Comparison of ENCODE assay signal across 30 cellular contexts in the genomic region with DNA sequence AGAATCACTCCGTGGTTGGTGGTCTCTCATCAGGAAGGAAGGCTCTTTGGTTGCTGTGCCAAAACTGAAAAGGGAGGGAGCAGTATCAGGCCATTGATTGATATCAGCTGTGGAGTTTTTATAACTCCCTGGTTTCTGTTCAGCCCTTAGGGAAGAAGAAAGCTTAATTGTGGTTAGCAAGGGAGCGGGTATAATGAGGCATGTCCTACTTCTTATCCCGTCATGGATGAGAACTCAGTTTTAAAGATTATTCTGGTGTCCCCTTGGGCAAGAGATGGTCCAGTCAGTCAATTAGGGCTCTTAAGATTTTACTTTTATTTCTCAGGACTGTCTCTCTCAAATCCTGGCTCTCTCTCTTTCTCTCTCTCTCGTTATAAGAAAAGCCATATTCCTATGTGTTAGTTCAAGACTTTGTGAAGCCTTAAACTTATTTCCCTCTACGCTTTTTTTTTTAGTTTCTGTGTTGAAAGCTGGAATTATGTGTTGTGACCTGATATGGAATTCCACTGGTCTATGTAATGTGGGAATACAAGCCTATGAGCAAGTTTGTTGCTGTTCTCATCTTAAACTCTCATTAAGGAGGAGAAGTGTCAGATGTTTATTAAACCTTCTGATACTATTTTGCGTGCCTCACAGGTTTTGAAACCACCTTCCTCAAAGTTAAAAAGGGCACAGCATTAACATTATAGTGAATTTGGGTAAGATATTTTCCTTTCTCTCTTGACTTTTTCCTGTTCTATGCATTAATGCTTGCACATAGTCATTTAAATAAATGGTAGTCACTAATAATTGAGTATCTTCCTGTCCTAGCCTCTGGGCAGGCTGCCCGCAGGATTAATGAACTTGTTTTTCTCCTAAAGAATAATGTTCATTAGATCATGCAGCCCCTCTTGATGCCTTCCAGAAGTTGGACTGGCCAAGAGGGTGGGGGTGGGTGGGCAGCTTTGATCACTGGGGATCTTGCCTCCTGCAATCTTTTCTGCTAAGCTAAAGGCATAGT.
DNase-seq lines count a peak whose midpoint lies in the region; ATAC-seq, FAIRE-seq and TF ChIP-seq lines count a peak whose summit lies in the region.
"Had no signal": no experiment of that assay in that cellular context is flagged by ENCODE, and none has a peak within 500 bp of the region (broad histone marks: within the 10 kb centered on the region; RNA-seq: fewer than 3 reads in every experiment).

No MANE protein-coding gene starts in this region.

- no peaks in the 10 kb centered on the region for H3K27me3 ChIP-seq in GM23248 (replicated peaks; ENCODE audit: insufficient read depth)
- no peaks in the 10 kb centered on the region for H3K27me3 ChIP-seq in astrocyte (ENCODE audit: insufficient read depth, low read length)
- no peaks in the 10 kb centered on the region for H3K27me3 ChIP-seq in neuronal stem cell (ENCODE audit: control insufficient read depth in 3 of 3, insufficient read depth in 3 of 3, low read depth in 1 of 3, low read length in 3 of 3)
- H3K27me3 ChIP-seq: body of pancreas, pancreas, right atrium auricular region, transverse colon had no signal

- H2AFZ ChIP-seq in GM23248 (peak overlapping the region; percentile 33; the same call in 1 of the 2 replicates), astrocyte (ENCODE audit: low read depth, low read length) (no peak overlapping the region), neuronal stem cell (ENCODE audit: low read length) (peak overlapping the region; percentile 32)

- H3F3A ChIP-seq in GM23248 (ENCODE audit: insufficient read depth), result no peaks in the 10 kb centered on the region

- no peak overlapping the region for H3K9ac ChIP-seq in GM23248
- H3K9ac ChIP-seq in astrocyte (ENCODE audit: low read length), result no peak overlapping the region
- no peak overlapping the region for H3K9ac ChIP-seq in neuronal stem cell (ENCODE audit: low read depth, low read length, poor library complexity)

- no peak overlapping the region for H2BK15ac ChIP-seq in neuronal stem cell (ENCODE audit: low read length)

- intact Hi-C loops in natural killer cell (cut with micrococcal nuclease), result no loop called here

- H3K79me2 ChIP-seq in GM23248 (ENCODE audit: insufficient read depth), result no peaks in the 10 kb centered on the region
- no peaks in the 10 kb centered on the region for H3K79me2 ChIP-seq in astrocyte (ENCODE audit: insufficient read depth, low read length)

- H3K27me3 Mint-ChIP-seq in astrocyte (ENCODE audit: low read depth, unreplicated experiment), result no peaks in the 10 kb centered on the region
- H3K27me3 Mint-ChIP-seq in natural killer cell (ENCODE audit: low read depth in 2 of 2), result no peaks in the 10 kb centered on the region
- H3K27me3 Mint-ChIP-seq: activated CD4-positive, alpha-beta T cell treated with anti-CD3 and anti-CD28 coated beads, Interleukin-2, amount 10 ng/mL, durations not matched to agents 24 days and 14 days had no signal

- peaks cover 2% of the 10 kb centered on the region for H3K9me3 Mint-ChIP-seq in astrocyte (ENCODE audit: unreplicated experiment)
- H3K9me3 Mint-ChIP-seq in natural killer cell, result peaks cover 0 to 2% of the 10 kb centered on the region in 2 donors

- 36 to 38% methylated on average over 7 of the region's 7 CpGs for WGBS in GM23248 (ENCODE audit: low coverage in 1 of 2, low lambda C conversion rate in 2 of 2, missing lambda C conversion rate in 2 of 2), 2 experiments
- no CpG with 5 or more reads among the region's 7 CpGs for whole genome bisulfite sequencing in neuronal stem cell (ENCODE audit: extremely low coverage in 2 of 2, insufficient read length in 2 of 2, insufficient replicate concordance in 1 of 2), 2 donors

- H3K27ac Mint-ChIP-seq in astrocyte (ENCODE audit: unreplicated experiment) (no peak overlapping the region), natural killer cell (no peak overlapping the region)
- H3K27ac Mint-ChIP-seq: activated CD4-positive, alpha-beta T cell treated with anti-CD3 and anti-CD28 coated beads, Interleukin-2, amount 10 ng/mL, durations not matched to agents 24 days and 14 days; activated T-cell treated with anti-CD3 and anti-CD28 coated beads, Interleukin-2, amount 50 U/mL, for 72 hours; naive thymus-derived CD8-positive, alpha-beta T cell had no signal

- H3K4me1 ChIP-seq in GM23248 (ENCODE audit: insufficient read depth) (0 out of 2 replicates have a peak, but pooled peaks cover 6% of the 10 kb centered on the region), astrocyte (ENCODE audit: insufficient read depth, low read length) (no peaks in the 10 kb centered on the region), neuronal stem cell (ENCODE audit: control insufficient read depth in 2 of 2, insufficient read depth in 1 of 2, low read depth in 1 of 2, low read length in 2 of 2) (peaks cover 0 to 6% of the 10 kb centered on the region in 2 donors)
- H3K4me1 ChIP-seq: body of pancreas, pancreas, right atrium auricular region, transverse colon had no signal

- no peak overlapping the region for H3K4ac ChIP-seq in neuronal stem cell (ENCODE audit: low read length)

- TF ChIP-seq CTCF in astrocyte (IDR thresholded peaks at IDR 0.05; ENCODE audit: insufficient read depth, low read depth, low read length), result no peak
- TF ChIP-seq CTCF in natural killer cell (IDR thresholded peaks at IDR 0.05), result no peak

- DNase-seq in GM23248, result peak; percentile 53
- DNase-seq in astrocyte (ENCODE audit: low read depth), result peak; percentile 20
- peak; percentile 11 for DNase-seq in fibroblast of peridontal ligament (ENCODE audit: extremely low read depth)
- no peak for DNase-seq in neuronal stem cell (ENCODE audit: low spot score)
- no peak for DNase-seq in NCI-H128 (lab: John Stamatoyannopoulos, UW; ENCODE audit: unreplicated experiment)
- DNase-seq in KBM-7, result no peak
- no peak for DNase-seq in natural killer cell
- no peak for DNase-seq in SK-N-DZ (ENCODE audit: low spot score)
- DNase-seq: activated CD4-positive, alpha-beta T cell treated with anti-CD3 and anti-CD28 coated beads, Interleukin-2, amount 10 ng/mL, durations not matched to agents 24 days and 14 days; activated naive CD4-positive, alpha-beta T cell; activated T-cell treated with anti-CD3 and anti-CD28 coated beads, Interleukin-2, amount 50 U/mL, for 72 hours; body of pancreas; DMS79; GOT3; Karpas-422; left ventricle myocardium superior; naive thymus-derived CD8-positive, alpha-beta T cell; NCI-H1694 treated with DMSO at 0.1 percent for 48 hours; NCI-H2171; NCI-H510A; pancreas; Right ventricle myocardium superior; T-helper 9 cell; transverse colon; WERI-Rb-1 had no signal

- H3K4me3 Mint-ChIP-seq in astrocyte (ENCODE audit: unreplicated experiment), result no peak overlapping the region
- no peak overlapping the region for H3K4me3 Mint-ChIP-seq in natural killer cell
- H3K4me3 Mint-ChIP-seq: activated CD4-positive, alpha-beta T cell treated with anti-CD3 and anti-CD28 coated beads, Interleukin-2, amount 10 ng/mL, durations not matched to agents 24 days and 14 days; activated T-cell treated with anti-CD3 and anti-CD28 coated beads, Interleukin-2, amount 50 U/mL, for 72 hours; naive thymus-derived CD8-positive, alpha-beta T cell had no signal

- H3K4me2 ChIP-seq in GM23248 (ENCODE audit: unreplicated experiment) (peak overlapping the region; percentile 28), astrocyte (ENCODE audit: low read length) (no peak overlapping the region), neuronal stem cell (ENCODE audit: insufficient read depth, low read length, poor library complexity, severe bottlenecking) (no peak overlapping the region)

- H2BK12ac ChIP-seq in neuronal stem cell (ENCODE audit: low read length), result no peak overlapping the region

- H3K79me1 ChIP-seq in neuronal stem cell (ENCODE audit: low read depth, low read length), result no peaks in the 10 kb centered on the region

- no peak for FAIRE-seq in astrocyte (lab: Jason Lieb, UNC)
- FAIRE-seq: islet of Langerhans, pancreas had no signal

- H3K4me1 Mint-ChIP-seq in astrocyte (ENCODE audit: low read depth, unreplicated experiment) (no peaks in the 10 kb centered on the region), natural killer cell (peaks cover 7 to 9% of the 10 kb centered on the region in 2 donors)
- H3K4me1 Mint-ChIP-seq: activated CD4-positive, alpha-beta T cell treated with anti-CD3 and anti-CD28 coated beads, Interleukin-2, amount 10 ng/mL, durations not matched to agents 24 days and 14 days; naive thymus-derived CD8-positive, alpha-beta T cell had no signal

- H2AK5ac ChIP-seq in neuronal stem cell (ENCODE audit: low read depth, low read length), result no peak overlapping the region

- H3K4me3 ChIP-seq in GM23248 (no peak overlapping the region), astrocyte (ENCODE audit: insufficient read depth, low read depth, low read length) (no peak overlapping the region), neuronal stem cell (ENCODE audit: low read length in 2 of 2) (no peak overlapping the region)
- H3K4me3 ChIP-seq: body of pancreas, pancreas, right atrium auricular region, transverse colon had no signal

- ATAC-seq in natural killer cell, result no peak
- ATAC-seq: activated T-cell treated with anti-CD3 and anti-CD28 coated beads, Interleukin-2, amount 50 U/mL, for 72 hours; body of pancreas; esophagus mucosa; left ventricle myocardium superior; naive thymus-derived CD8-positive, alpha-beta T cell; pancreas had no signal

- H3K23ac ChIP-seq in neuronal stem cell (ENCODE audit: low read depth, low read length, poor library complexity), result no peak overlapping the region

- peak overlapping the region; percentile 1; the same call in 1 of the 2 replicates for H3K27ac ChIP-seq in GM23248
- no peak overlapping the region for H3K27ac ChIP-seq in astrocyte (ENCODE audit: low read depth, low read length)
- H3K27ac ChIP-seq in neuronal stem cell (replicated peaks; ENCODE audit: low read length), result no peak overlapping the region
- H3K27ac ChIP-seq: body of pancreas, C4-2B, HL-60, pancreas, right atrium auricular region, transverse colon, WERI-Rb-1 had no signal

- H3K9me3 ChIP-seq in GM23248 (ENCODE audit: low read depth) (no peaks in the 10 kb centered on the region), astrocyte (ENCODE audit: insufficient read depth, low read depth, low read length) (no peaks in the 10 kb centered on the region), neuronal stem cell (replicated peaks in 1 of 2; ENCODE audit: control insufficient read depth in 2 of 2, insufficient read depth in 1 of 2, low read depth in 1 of 2, low read length in 2 of 2) (no peaks in the 10 kb centered on the region)
- H3K9me3 ChIP-seq: body of pancreas, pancreas, right atrium auricular region, transverse colon had no signal

- H3K36me3 ChIP-seq in GM23248 (ENCODE audit: low read depth) (no peaks in the 10 kb centered on the region), astrocyte (ENCODE audit: insufficient read depth, low read length) (no peaks in the 10 kb centered on the region), neuronal stem cell (replicated peaks in 1 of 2; ENCODE audit: control insufficient read depth in 2 of 2, insufficient read depth in 2 of 2, low read length in 2 of 2) (no peaks in the 10 kb centered on the region)
- H3K36me3 ChIP-seq: pancreas, right atrium auricular region, transverse colon, WERI-Rb-1 had no signal

- H3K9me2 ChIP-seq in GM23248 (ENCODE audit: insufficient read depth), result no peaks in the 10 kb centered on the region; the same call in 1 of the 2 replicates

- no peak overlapping the region for H2BK120ac ChIP-seq in neuronal stem cell (ENCODE audit: low read depth, low read length)

- H3K18ac ChIP-seq in neuronal stem cell (ENCODE audit: low read length), result no peak overlapping the region

- no peaks in the 10 kb centered on the region for H4K20me1 ChIP-seq in GM23248 (ENCODE audit: insufficient read depth)
- no peaks in the 10 kb centered on the region for H4K20me1 ChIP-seq in astrocyte (ENCODE audit: insufficient read depth, low read length)

- H4K8ac ChIP-seq in neuronal stem cell (ENCODE audit: low read depth, low read length), result no peak overlapping the region

- H3K36me3 Mint-ChIP-seq in astrocyte (ENCODE audit: low read depth, unreplicated experiment), result no peaks in the 10 kb centered on the region
- no peaks in the 10 kb centered on the region for H3K36me3 Mint-ChIP-seq in natural killer cell
- H3K36me3 Mint-ChIP-seq: naive thymus-derived CD8-positive, alpha-beta T cell had no signal

- H2BK5ac ChIP-seq in neuronal stem cell (ENCODE audit: low read length), result no peak overlapping the region

- no peak overlapping the region for H4K91ac ChIP-seq in neuronal stem cell (ENCODE audit: low read depth, low read length, poor library complexity)

- in situ Hi-C loops in GM23248 (cut with MboI), result no loop called here
- in situ Hi-C loops in KBM-7 (cut with MboI; ENCODE audit: low pct_unique_long_range_greater_than_20kb, low sequenced_read_pairs), result no loop called here

- H3K14ac ChIP-seq in neuronal stem cell (ENCODE audit: low read length), result no peak overlapping the region

Comparison
In these comparisons a context has a peak if more than half of its experiments do, and no peak if none do; other contexts are left out.
1. DNase-seq: peak in GM23248 (single experiment), astrocyte (single experiment) and fibroblast of peridontal ligament (single experiment); none in neuronal stem cell (single experiment), NCI-H128 (single experiment), KBM-7 (single experiment), natural killer cell (single experiment) and SK-N-DZ (single experiment).